Comparison of ENCODE assay signal across 8 cellular contexts in the genomic region with DNA sequence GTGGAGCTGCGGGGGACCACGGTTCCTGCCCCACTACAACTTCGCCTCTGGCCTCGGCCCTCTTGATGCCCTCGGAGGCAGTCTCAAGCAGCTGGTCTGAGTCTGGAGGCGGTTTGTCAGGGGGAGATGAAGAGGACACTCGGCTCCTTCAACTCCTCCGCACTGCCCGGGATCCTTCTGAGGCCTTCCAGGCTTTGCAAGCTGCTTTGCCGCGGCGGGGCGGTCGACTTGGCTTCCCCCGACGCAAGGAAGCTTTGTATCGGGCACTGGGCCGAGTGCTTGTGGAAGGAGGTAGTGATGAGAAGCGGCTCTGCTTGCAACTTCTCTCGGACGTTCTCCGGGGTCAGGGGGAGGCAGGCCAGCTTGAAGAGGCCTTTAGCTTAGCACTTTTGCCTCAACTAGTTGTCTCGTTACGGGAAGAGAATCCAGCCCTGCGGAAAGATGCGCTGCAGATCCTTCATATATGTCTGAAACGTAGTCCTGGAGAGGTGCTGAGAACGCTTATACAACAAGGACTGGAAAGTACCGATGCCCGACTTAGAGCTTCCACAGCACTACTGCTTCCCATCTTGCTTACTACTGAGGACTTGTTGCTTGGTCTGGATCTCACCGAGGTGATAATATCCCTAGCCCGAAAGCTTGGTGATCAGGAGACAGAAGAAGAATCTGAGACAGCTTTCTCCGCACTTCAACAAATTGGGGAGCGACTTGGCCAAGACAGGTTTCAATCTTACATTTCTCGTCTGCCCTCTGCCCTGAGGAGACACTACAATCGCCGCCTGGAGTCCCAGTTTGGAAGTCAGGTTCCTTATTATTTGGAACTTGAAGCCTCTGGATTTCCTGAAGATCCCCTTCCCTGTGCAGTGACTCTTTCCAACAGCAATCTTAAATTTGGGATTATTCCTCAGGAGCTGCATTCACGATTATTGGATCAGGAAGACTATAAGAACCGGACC.
DNase-seq lines count a peak whose midpoint lies in the region; ATAC-seq and TF ChIP-seq lines count a peak whose summit lies in the region.

No MANE protein-coding gene starts in this region.

- peak; percentile 2 for ATAC-seq in GM21528 (IDR thresholded peaks at IDR 0.05; ENCODE audit: low FRiP score, unreplicated experiment)
- no peak for ATAC-seq in HG02870 (IDR thresholded peaks at IDR 0.05; ENCODE audit: unreplicated experiment)

- DNase-seq in EL (peak; percentile 50), NOMO-1 treated with DMSO at 0.1 percent for 48 hours (lab: John Stamatoyannopoulos, UW; ENCODE audit: unreplicated experiment) (peak; percentile 40), choroid plexus epithelial cell (ENCODE audit: low read depth) (peak; percentile 63), left kidney (ENCODE audit: low read depth, low spot score) (peak; percentile 85), stromal cell of bone marrow (ENCODE audit: low read depth) (peak; percentile 27), HuH-7 (ENCODE audit: low spot score) (no peak)

- H3K4me3 ChIP-seq in choroid plexus epithelial cell (ENCODE audit: low read depth, low read length), result peak overlapping the region; percentile 97

- no peak for TF ChIP-seq CTCF in choroid plexus epithelial cell (conservative IDR thresholded peaks at IDR 0.05; ENCODE audit: low read depth, low read length)
